ENCODE assay signal across 35 cellular contexts in genomic region chr3:87624860-87625259, GRCh38.
DNase-seq lines count a peak whose midpoint lies in the region; ATAC-seq, FAIRE-seq and TF ChIP-seq lines count a peak whose summit lies in the region.
"Had no signal": no experiment of that assay in that cellular context is flagged by ENCODE, and none has a peak within 500 bp of the region (broad histone marks: within the 10 kb centered on the region; RNA-seq: fewer than 3 reads in every experiment).

No MANE protein-coding gene starts in this region.

- no peaks in the 10 kb centered on the region for H3K4me1 Mint-ChIP-seq in T-cell
- H3K4me1 Mint-ChIP-seq: B cell; CD14-positive monocyte; CD4-positive, alpha-beta memory T cell; CD4-positive, CD25-positive, alpha-beta regulatory T cell; CD8-positive, alpha-beta memory T cell had no signal

- 0% methylated on average over 2 of the region's 2 CpGs for WGBS in K562 (ENCODE audit: insufficient coverage, low coverage, missing lambda C conversion rate)

- FAIRE-seq in K562 (lab: Jason Lieb, UNC) = no peak
- FAIRE-seq: A204.1, A549, D721Med had no signal

- H3K9ac ChIP-seq in K562 (ENCODE audit: insufficient read depth in 1 of 2, low read depth in 2 of 2, low read length in 2 of 2) = no peak overlapping the region
- H3K9ac ChIP-seq: BLaER1; BLaER1 treated with 17β-estradiol and CSF1 and Interleukin-3, amounts not matched to agents 10 nM and 100 nM had no signal

- H3K79me2 ChIP-seq in K562 (ENCODE audit: control insufficient read depth, insufficient read depth, low read length) = no peaks in the 10 kb centered on the region

- ATAC-seq in K562 = no peak
- ATAC-seq in T-cell (replicated peaks in 1 of 4) = no peak
- ATAC-seq: A549; CD8-positive, alpha-beta T cell had no signal

- H3K9me1 ChIP-seq in K562 (ENCODE audit: control insufficient read depth, insufficient read depth, low read length) = no peaks in the 10 kb centered on the region

- TF ChIP-seq EP300 in K562 (IDR thresholded peaks at IDR 0.05; ENCODE audit: low read length) = no peak

- H3K27ac ChIP-seq in A673 (ENCODE audit: low read depth, low read length, poor library complexity, severe bottlenecking) (peak overlapping the region; percentile 55), K562 (ENCODE audit: extremely low read depth, low read depth, low read length) (no peak overlapping the region)
- H3K27ac ChIP-seq: 22Rv1; A549; BLaER1; BLaER1 treated with 17β-estradiol and CSF1 and Interleukin-3, amounts not matched to agents 10 nM and 100 nM; C4-2B had no signal

- intact Hi-C loops in A673 (cut with micrococcal nuclease; ENCODE audit: unreplicated experiment) = loop anchor here (5.0 kb wide), 1 partner anchor 167 kb away; the partner anchor contains the start of gene HTR1F
- intact Hi-C loops in K562 (cut with micrococcal nuclease) = no loop called here

- POLR2A ChIA-PET in A673 (lab: Charles Lee; ENCODE audit: low non-redundant PET) (no interaction called here), K562 (lab: Yijun Ruan, JAX) (no interaction called here), T-cell (lab: Charles Lee) (no interaction called here)

- TF ChIP-seq RAD21 in K562 (CRISPR knock-in tag; conservative IDR thresholded peaks at IDR 0.05 in 1 of 2, IDR thresholded peaks at IDR 0.05 in 1 of 2) = no peak

- H3K9me3 ChIP-seq in A673 (ENCODE audit: low read depth, low read length, poor library complexity, severe bottlenecking) = peaks cover 10% of the 10 kb centered on the region
- no peaks in the 10 kb centered on the region; the same call in 1 of the 2 replicates for H3K9me3 ChIP-seq in K562 (replicated peaks; ENCODE audit: control insufficient read depth, insufficient read depth, low read depth, low read length)
- H3K9me3 ChIP-seq: BE2C, BLaER1, Caco-2 had no signal

- no peaks in the 10 kb centered on the region for H4K20me1 ChIP-seq in K562 (replicated peaks; ENCODE audit: control insufficient read depth, insufficient read depth, low read length)
- H4K20me1 ChIP-seq: BLaER1; BLaER1 treated with 17β-estradiol and CSF1 and Interleukin-3, amounts not matched to agents 10 nM and 100 nM had no signal

- peaks cover 0 to 8% (median 2%) of the 10 kb centered on the region in 3 donors for H3K9me3 Mint-ChIP-seq in T-cell

- CTCF ChIA-PET in A673 (lab: Charles Lee) = no interaction called here
- CTCF ChIA-PET in K562 (lab: Yijun Ruan, JAX; ENCODE audit: low intra/inter-chr PET ratio) = no interaction called here
- CTCF ChIA-PET in T-cell (lab: Charles Lee) = no interaction called here

- no peak overlapping the region for H3K4me2 ChIP-seq in K562 (ENCODE audit: insufficient read depth, low read length)
- H3K4me2 ChIP-seq: A549; BLaER1; BLaER1 treated with 17β-estradiol and CSF1 and Interleukin-3, amounts not matched to agents 10 nM and 100 nM had no signal

- H3K4me3 Mint-ChIP-seq in T-cell = no peak overlapping the region
- H3K4me3 Mint-ChIP-seq: B cell; CD14-positive monocyte; CD4-positive, alpha-beta memory T cell; CD4-positive, alpha-beta T cell; CD4-positive, CD25-positive, alpha-beta regulatory T cell; CD8-positive, alpha-beta memory T cell; CD8-positive, alpha-beta T cell had no signal

- DNase-seq in A673 (ENCODE audit: low spot score) (no peak), OCI-M1 (lab: John Stamatoyannopoulos, UW) (peak; percentile 77), K562 (ENCODE audit: extremely low read depth in 1 of 4, low spot score in 3 of 4) (no peak), T-cell (no peak), retina (no peak)
- no peak for DNase-seq in activated naive CD4-positive, alpha-beta T cell (lab: John Stamatoyannopoulos, UW)
- DNase-seq: 8988T; ACHN; AML-193; BE2C; C1 segment of cervical spinal cord; Caco-2; Calu3; CD4-positive, alpha-beta memory T cell; CD4-positive, alpha-beta T cell; CD4-positive, CD25-positive, alpha-beta regulatory T cell; CD8-positive, alpha-beta memory T cell; CD8-positive, alpha-beta T cell; COR-L47; DMS 273 treated with DMSO at 0.1 percent for 48 hours; DMS153; DMS53; DMS79; DMS79 treated with DMSO at 0.1 percent for 48 hours; DND-41; EL had no signal

- H3K36me3 ChIP-seq in A673 (ENCODE audit: insufficient read depth, low read length, poor library complexity, severe bottlenecking) (no peaks in the 10 kb centered on the region), K562 (ENCODE audit: control insufficient read depth, insufficient read depth, low read length) (no peaks in the 10 kb centered on the region)
- H3K36me3 ChIP-seq: BE2C; BLaER1; BLaER1 treated with 17β-estradiol and CSF1 and Interleukin-3, amounts not matched to agents 10 nM and 100 nM had no signal

- in situ Hi-C loops in K562 (cut with MboI) = no loop called here

- H3K27me3 Mint-ChIP-seq in T-cell = no peaks in the 10 kb centered on the region
- H3K27me3 Mint-ChIP-seq: B cell; CD4-positive, alpha-beta memory T cell; CD4-positive, alpha-beta T cell; CD4-positive, CD25-positive, alpha-beta regulatory T cell; CD8-positive, alpha-beta memory T cell had no signal

- H3K4me3 ChIP-seq in A673 (ENCODE audit: low read depth, low read length, poor library complexity, severe bottlenecking) = no peak overlapping the region
- no peak overlapping the region for H3K4me3 ChIP-seq in K562
- H3K4me3 ChIP-seq: A549; BLaER1; BLaER1 treated with 17β-estradiol and CSF1 and Interleukin-3, amounts not matched to agents 10 nM and 100 nM had no signal

- H3K27ac Mint-ChIP-seq in T-cell = no peak overlapping the region
- H3K27ac Mint-ChIP-seq: B cell; CD14-positive monocyte; CD4-positive, alpha-beta memory T cell; CD4-positive, alpha-beta T cell; CD4-positive, CD25-positive, alpha-beta regulatory T cell; CD8-positive, alpha-beta memory T cell; CD8-positive, alpha-beta T cell had no signal

- H3K36me3 Mint-ChIP-seq in T-cell = no peaks in the 10 kb centered on the region
- H3K36me3 Mint-ChIP-seq: CD14-positive monocyte; CD4-positive, alpha-beta memory T cell; CD4-positive, CD25-positive, alpha-beta regulatory T cell; CD8-positive, alpha-beta memory T cell; CD8-positive, alpha-beta T cell had no signal

- no peak for TF ChIP-seq POLR2A in K562 (conservative IDR thresholded peaks at IDR 0.05)

- BruUV-seq in A673 (replicated peaks; lab: Mats Ljungman, UMichigan) (no TSS peak), K562 (replicated peaks; lab: Mats Ljungman, UMichigan) (no TSS peak)

- H2AFZ ChIP-seq in K562 (ENCODE audit: low read depth, low read length) = 0 out of 2 replicates have a peak overlapping the region, but pooled peaks have one; percentile 56

- H3K4me1 ChIP-seq in A673 (ENCODE audit: insufficient read depth, low read length, poor library complexity, severe bottlenecking) (peaks cover 32% of the 10 kb centered on the region), K562 (replicated peaks in 1 of 2; ENCODE audit: control insufficient read depth in 2 of 2, insufficient read depth in 2 of 2, low read length in 2 of 2) (peaks cover 0 to 6% of the 10 kb centered on the region in 2 experiments; a peak in 3 of 5 replicates)
- H3K4me1 ChIP-seq: A549; BE2C; BLaER1; BLaER1 treated with 17β-estradiol and CSF1 and Interleukin-3, amounts not matched to agents 10 nM and 100 nM; Caco-2 had no signal

- no peaks in the 10 kb centered on the region for H3K27me3 ChIP-seq in A673 (replicated peaks; ENCODE audit: insufficient read depth, low read depth, low read length, poor library complexity)
- H3K27me3 ChIP-seq in K562 (ENCODE audit: control insufficient read depth in 2 of 2, insufficient read depth in 2 of 2, low read length in 2 of 2) = no peaks in the 10 kb centered on the region
- H3K27me3 ChIP-seq: BE2C; BLaER1; BLaER1 treated with 17β-estradiol and CSF1 and Interleukin-3, amounts not matched to agents 10 nM and 100 nM had no signal

- TF ChIP-seq CTCF in A673 (conservative IDR thresholded peaks at IDR 0.05; ENCODE audit: low read depth, low read length) = no peak
- no peak for TF ChIP-seq CTCF in K562 (IDR thresholded peaks at IDR 0.05 in 2 of 3, conservative IDR thresholded peaks at IDR 0.05 in 1 of 3; ENCODE audit: insufficient read depth in 2 of 3, low read depth in 1 of 3, low read length in 3 of 3)

TF ChIP-seq in K562, 482 proteins besides CTCF, POLR2A, EP300 and RAD21 (continues in another document):
- no peak for TF ChIP-seq ZNF511 (CRISPR knock-in tag; IDR thresholded peaks at IDR 0.05)
- no peak for TF ChIP-seq FOS (IDR thresholded peaks at IDR 0.05; ENCODE audit: extremely low read depth, insufficient read length)
- TF ChIP-seq TRIM25 (IDR thresholded peaks at IDR 0.05; ENCODE audit: borderline replicate concordance) = no peak
- TF ChIP-seq ZNF408 (CRISPR knock-in tag; IDR thresholded peaks at IDR 0.05; ENCODE audit: low read depth) = no peak
- 0 out of 2 replicates have a peak, but pooled peaks have one; percentile 8 for TF ChIP-seq CEBPB (tag; IDR thresholded peaks at IDR 0.05)
- TF ChIP-seq ZBTB12 (CRISPR knock-in tag; IDR thresholded peaks at IDR 0.05) = no peak
